2 cellular contexts compared by ENCODE assay signal in the genomic region with DNA sequence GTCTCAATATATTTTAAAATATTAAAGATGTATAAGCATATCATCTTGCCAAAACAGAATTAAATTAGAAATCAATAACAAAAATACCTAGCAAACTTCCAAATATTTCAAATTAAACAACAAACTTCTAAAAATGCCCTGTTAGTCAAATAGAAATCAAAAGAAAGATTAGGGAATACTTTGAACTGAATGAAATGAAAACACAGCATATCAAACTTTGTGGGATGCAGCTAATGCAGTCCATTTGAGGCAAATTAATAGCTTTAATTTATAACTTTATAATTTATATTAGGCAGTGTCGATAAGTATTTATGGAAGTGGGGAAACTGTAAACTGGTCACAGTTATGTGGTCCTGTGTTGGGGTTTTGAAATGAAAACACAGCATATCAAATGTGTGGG.
A peak's percentile ranks its signal among the peaks of the same experiment; 100 is the strongest.
TF ChIP-seq lines count a peak whose summit lies in the region.

No MANE protein-coding gene starts in this region.

TF ChIP-seq in HepG2, 621 proteins besides CTCF, POLR2A, EP300 and RAD21:
- TF ChIP-seq ZFP90 (CRISPR knock-in tag; IDR thresholded peaks at IDR 0.05; ENCODE audit: borderline replicate concordance) (peak; percentile 97), ZFX (CRISPR knock-in tag; IDR thresholded peaks at IDR 0.05; ENCODE audit: low read depth) (no peak), CHD4 (IDR thresholded peaks at IDR 0.05; ENCODE audit: borderline replicate concordance, low read length) (peak; percentile 79; the same call in 1 of the 2 replicates)

TF ChIP-seq in HEK293, 187 proteins besides CTCF, POLR2A, EP300 and RAD21:
- no peak for TF ChIP-seq BCL11B (tag by site-specific recombination; IDR thresholded peaks at IDR 0.05; ENCODE audit: low read depth)
- no peak for TF ChIP-seq YY1 (tag by site-specific recombination; IDR thresholded peaks at IDR 0.05)
- no peak for TF ChIP-seq ZNF785 (tag by site-specific recombination; IDR thresholded peaks at IDR 0.05)
- peak; percentile 90 for TF ChIP-seq SETDB1 (IDR thresholded peaks at IDR 0.05; ENCODE audit: insufficient read length, low read length)
